In the genomic region with DNA sequence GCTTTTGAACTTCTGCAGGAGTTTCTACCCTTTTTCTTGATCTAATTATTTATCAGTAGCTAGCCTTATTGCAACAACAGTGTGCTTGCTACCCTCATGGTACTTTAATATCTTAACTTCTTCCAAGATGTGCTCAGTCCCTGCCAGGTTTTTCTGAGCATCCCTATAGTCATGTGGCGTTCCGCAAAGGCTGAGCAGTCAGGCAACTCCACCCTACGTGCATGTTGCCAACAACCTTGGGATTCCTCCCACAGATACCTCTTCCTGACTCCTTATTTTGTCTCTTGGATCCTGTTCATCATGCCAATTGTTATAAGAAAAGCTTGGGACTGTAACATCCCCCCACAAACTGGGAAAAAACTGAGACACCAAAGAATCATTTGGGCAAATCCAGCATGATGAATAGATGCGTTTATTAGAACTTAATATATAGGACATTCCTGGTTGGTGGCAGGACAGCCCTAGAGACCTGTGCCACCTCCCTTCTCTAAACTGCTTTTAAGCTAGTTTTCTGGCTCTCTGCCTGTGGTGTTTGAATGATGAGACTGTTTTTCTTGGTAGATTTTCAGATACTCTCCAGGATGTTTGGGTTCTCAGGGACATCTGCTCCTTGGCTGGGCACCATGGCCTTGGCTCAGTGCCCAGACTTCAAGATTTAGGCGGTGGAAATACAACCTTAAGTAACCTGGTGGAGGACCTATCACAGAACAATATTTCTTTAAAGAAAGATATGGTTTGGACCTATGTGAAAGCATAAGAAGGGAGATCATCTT, we compare ENCODE assay signal across 14 cellular contexts. TPM values are rescaled to one million over a fixed set of nuclear protein-coding genes. Genes with fewer than 3 reads are reported as not detected.
DNase-seq lines count a peak whose midpoint lies in the region; ATAC-seq and TF ChIP-seq lines count a peak whose summit lies in the region.
"Had no signal": no experiment of that assay in that cellular context is flagged by ENCODE, and none has a peak within 500 bp of the region (broad histone marks: within the 10 kb centered on the region; RNA-seq: fewer than 3 reads in every experiment).

No MANE protein-coding gene starts in this region.

- TF ChIP-seq POLR2A in sigmoid colon (IDR thresholded peaks at IDR 0.05) = no peak

- TF ChIP-seq CTCF in cardiac fibroblast (IDR thresholded peaks at IDR 0.05; ENCODE audit: low read depth, low read length) = no peak
- no peak for TF ChIP-seq CTCF in sigmoid colon (IDR thresholded peaks at IDR 0.05)

- H3K27ac ChIP-seq in GM23248 = no peak overlapping the region
- peak overlapping the region in 3 of 4 donors; percentile 60 to 72 (median 66) for H3K27ac ChIP-seq in sigmoid colon

- TF ChIP-seq EP300 in sigmoid colon (IDR thresholded peaks at IDR 0.05) = no peak

- 19 to 20% methylated on average over 5 of the region's 5 CpGs for WGBS in GM23248 (ENCODE audit: low coverage in 1 of 2, low lambda C conversion rate in 2 of 2, missing lambda C conversion rate in 2 of 2), 2 experiments
- 62 to 66% methylated on average over 5 of the region's 5 CpGs for WGBS in sigmoid colon, 2 donors

- in situ Hi-C loops in GM23248 (cut with MboI) = loop anchor here (25.0 kb wide), 2 partner anchors 1203 to 1328 kb away; no protein-coding TSS in a partner anchor

- ATAC-seq in HG02885 (IDR thresholded peaks at IDR 0.05; ENCODE audit: poor library complexity, unreplicated experiment) (no peak), GM19324 (IDR thresholded peaks at IDR 0.05; ENCODE audit: low FRiP score, unreplicated experiment) (no peak), GM21717 (IDR thresholded peaks at IDR 0.05; ENCODE audit: unreplicated experiment) (no peak)
- ATAC-seq: activated CD8-positive, alpha-beta T cell treated with anti-CD3 and anti-CD28 coated beads for 36 hours; HCT116 had no signal

- H3K79me2 ChIP-seq in GM23248 (ENCODE audit: insufficient read depth) = no peaks in the 10 kb centered on the region

- DNase-seq in GM23248 = peak; percentile 56
- DNase-seq in NCI-H2196 treated with DMSO at 0.1 percent for 48 hours (lab: John Stamatoyannopoulos, UW; ENCODE audit: unreplicated experiment) = peak; percentile 19
- DNase-seq in cardiac fibroblast (ENCODE audit: low read depth in 2 of 2) = peak; percentile 36 to 44
- DNase-seq in sigmoid colon = peak; percentile 80
- DNase-seq in NCI-H2081 treated with DMSO at 0.1 percent for 48 hours (lab: John Stamatoyannopoulos, UW) = no peak
- DNase-seq: activated CD8-positive, alpha-beta T cell treated with anti-CD3 and anti-CD28 coated beads for 36 hours; CD8-positive, alpha-beta memory T cell; occipital lobe; stimulated activated CD4-positive, alpha-beta T cell treated with anti-CD3 and anti-CD28 coated beads, Interleukin-2, amount 100 ng/mL, for 24 hours; stimulated activated naive CD4-positive, alpha-beta T cell treated with Interleukin-2 at 50 U/mL for 16 hours had no signal

- peaks cover 12% of the 10 kb centered on the region; the same call in 1 of the 2 replicates for H3F3A ChIP-seq in GM23248 (ENCODE audit: insufficient read depth)

- H3K9ac ChIP-seq in GM23248 = no peak overlapping the region

- H3K4me3 ChIP-seq in GM23248 (no peak overlapping the region), cardiac fibroblast (replicated peaks in 1 of 2; ENCODE audit: low read depth in 2 of 2, low read length in 2 of 2) (no peak overlapping the region), sigmoid colon (no peak overlapping the region)

- H3K9me2 ChIP-seq in GM23248 (ENCODE audit: insufficient read depth) = no peaks in the 10 kb centered on the region

- H3K36me3 ChIP-seq in GM23248 (ENCODE audit: low read depth) = no peaks in the 10 kb centered on the region
- no peaks in the 10 kb centered on the region for H3K36me3 ChIP-seq in sigmoid colon

- H3K4me1 ChIP-seq in GM23248 (ENCODE audit: insufficient read depth) (peaks cover 18% of the 10 kb centered on the region), sigmoid colon (peaks cover 0 to 49% (median 26%) of the 10 kb centered on the region in 4 donors)

- H3K27me3 ChIP-seq in GM23248 (replicated peaks; ENCODE audit: insufficient read depth) (no peaks in the 10 kb centered on the region), sigmoid colon (no peaks in the 10 kb centered on the region)

- no peak overlapping the region for H2AFZ ChIP-seq in GM23248

- H3K9me3 ChIP-seq in GM23248 (ENCODE audit: low read depth) = no peaks in the 10 kb centered on the region
- no peaks in the 10 kb centered on the region for H3K9me3 ChIP-seq in sigmoid colon

- intact Hi-C loops in sigmoid colon (cut with DNase I) = no loop called here

- H3K4me2 ChIP-seq in GM23248 (ENCODE audit: unreplicated experiment) = no peak overlapping the region

- H4K20me1 ChIP-seq in GM23248 (ENCODE audit: insufficient read depth) = no peaks in the 10 kb centered on the region

RNA-seq across cellular contexts. Expression of gene KCTD3, which starts 27.1 kb away (rescaled TPM):
- 25.7 and 32.0 TPM in 2 replicates for total RNA-seq in GM23248 (2014; rRNA removed; shearing (Covaris generic))
- polyA plus RNA-seq in GM23248 (2016; fragmentation: Nextera tagmentation; extraction: Ambion mirVana) = 17.5 and 17.7 TPM in 2 replicates
- total RNA-seq in sigmoid colon = 100 to 1,000 TPM in 3 of 4 donors, 10 to 100 TPM in 1; 93.0 to 136 (median 124) TPM
- 10 to 100 TPM; 17.6 to 36.0 (median 27.0) TPM for polyA plus RNA-seq in sigmoid colon
